In genomic region chr9:69179037-69179436, GRCh38 we compare ENCODE assay signal across 24 cellular contexts. TPM values are rescaled to one million over a fixed set of nuclear protein-coding genes. Genes with fewer than 3 reads are reported as not detected.
DNase-seq lines count a peak whose midpoint lies in the region; ATAC-seq and FAIRE-seq lines count a peak whose summit lies in the region.
"Had no signal": no experiment of that assay in that cellular context is flagged by ENCODE, and none has a peak within 500 bp of the region (broad histone marks: within the 10 kb centered on the region; RNA-seq: fewer than 3 reads in every experiment).

No MANE protein-coding gene starts in this region.

- H3K27me3 ChIP-seq in HUES48 (ENCODE audit: control insufficient read depth, insufficient read depth, low read length): peaks cover 9% of the 10 kb centered on the region
- H3K27me3 ChIP-seq: ovary, transverse colon had no signal

- peaks cover 8% of the 10 kb centered on the region for H3K36me3 ChIP-seq in HUES48 (ENCODE audit: control insufficient read depth, insufficient read depth, low read length)
- H3K36me3 ChIP-seq: ovary, transverse colon had no signal

- H3K27ac ChIP-seq in HUES48 (ENCODE audit: low read depth, low read length): peak overlapping the region; percentile 51
- peak overlapping the region; percentile 30 for H3K27ac ChIP-seq in angular gyrus (ENCODE audit: low read depth, low read length)
- H3K27ac ChIP-seq: ovary, transverse colon had no signal

- no peak for ATAC-seq in GM18502 (IDR thresholded peaks at IDR 0.05; ENCODE audit: poor library complexity, unreplicated experiment)
- ATAC-seq: CD8-positive, alpha-beta T cell; naive thymus-derived CD8-positive, alpha-beta T cell had no signal

- no peaks in the 10 kb centered on the region for H3K9me3 ChIP-seq in HUES48 (ENCODE audit: control insufficient read depth, insufficient read depth, low read length)
- H3K9me3 ChIP-seq: ovary, transverse colon had no signal

- FAIRE-seq in islet of Langerhans (lab: Jason Lieb, UNC): peak; percentile 84
- FAIRE-seq: endometrium, GM12892 had no signal

- H3K4me1 ChIP-seq in HUES48 (ENCODE audit: control insufficient read depth, insufficient read depth, low read length): peaks cover 28% of the 10 kb centered on the region

- peak; percentile 90 for DNase-seq in renal cortical epithelial cell (ENCODE audit: low read depth)
- no peak for DNase-seq in stimulated activated CD4-positive, alpha-beta T cell treated with anti-CD3 and anti-CD28 coated beads, Interleukin-2, amount 100 ng/mL, for 24 hours
- DNase-seq in NCI-H1092 treated with DMSO at 0.1 percent for 48 hours (lab: John Stamatoyannopoulos, UW): no peak
- no peak for DNase-seq in activated CD8-positive, alpha-beta memory T cell treated with anti-CD3 and anti-CD28 coated beads, Interleukin-2, amount 50 U/mL, for 4 hours
- DNase-seq: activated CD8-positive, alpha-beta memory T cell treated with anti-CD3 and anti-CD28 coated beads for 24 hours; activated naive CD4-positive, alpha-beta T cell treated with anti-CD3 and anti-CD28 coated beads, Interleukin-2, amount 10 ng/mL, durations not matched to agents 7 days and 5 days; activated T-cell treated with anti-CD3 and anti-CD28 coated beads, Interleukin-2, amount 50 U/mL, for 48 hours; CD8-positive, alpha-beta T cell; DMS79 treated with DMSO at 0.1 percent for 48 hours; naive thymus-derived CD8-positive, alpha-beta T cell; NCI-H1436 treated with DMSO at 0.1 percent for 48 hours; NCI-H748 treated with DMSO at 0.1 percent for 48 hours; ovary; SHP77 treated with DMSO at 0.1 percent for 48 hours; stimulated activated naive CD4-positive, alpha-beta T cell; T-cell; transverse colon had no signal

- H3K9ac ChIP-seq in HUES48 (ENCODE audit: low read depth, low read length): no peak overlapping the region

- no peak overlapping the region for H3K4me3 ChIP-seq in HUES48 (ENCODE audit: low read depth, low read length)
- H3K4me3 ChIP-seq: coronary artery, ovary, transverse colon had no signal

RNA-seq across cellular contexts. Expression of gene TJP2, which starts 5.0 kb away (rescaled TPM):
- total RNA-seq in renal cortical epithelial cell: 152 and 405 TPM in 2 replicates
